In the genomic region with DNA sequence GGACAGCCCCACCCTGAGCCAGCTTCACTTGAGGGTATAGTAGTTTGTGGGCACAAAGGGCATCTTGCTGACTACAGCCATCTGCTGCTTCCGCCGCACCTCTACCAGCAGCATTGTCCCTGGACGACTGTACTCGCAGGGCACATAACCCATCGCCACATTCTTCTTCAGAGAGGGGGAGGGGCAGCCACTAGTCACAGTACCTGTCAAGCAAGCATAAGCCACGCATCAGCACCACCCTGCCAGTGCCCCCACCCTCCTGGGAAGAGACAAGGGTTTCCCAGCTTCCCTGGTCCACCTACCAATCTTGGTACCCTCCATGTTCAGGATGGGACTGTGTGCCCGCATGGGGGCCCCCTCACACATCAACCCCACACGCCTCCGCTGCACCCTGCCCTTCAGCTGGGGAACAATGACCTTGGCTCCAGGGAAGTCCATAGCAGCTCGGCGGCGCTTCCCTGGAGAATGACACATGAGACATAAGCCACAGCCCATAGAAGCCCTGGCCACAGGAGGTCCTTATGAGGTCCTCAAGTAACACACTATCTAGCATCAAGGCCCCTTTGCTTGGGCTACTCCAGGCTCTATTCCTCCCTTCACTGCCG, we compare ENCODE assay signal across 1 cellular context.
TF ChIP-seq lines count a peak whose summit lies in the region.

No MANE protein-coding gene starts in this region.

TF ChIP-seq in HepG2, 621 proteins besides CTCF, POLR2A, EP300 and RAD21:
- TF ChIP-seq AGO2 (optimal IDR thresholded peaks at IDR 0.05; ENCODE audit: low read depth, low read length), result peak; percentile 46
- TF ChIP-seq GPN1 (CRISPR knock-in tag; IDR thresholded peaks at IDR 0.05; ENCODE audit: borderline replicate concordance), result no peak
- TF ChIP-seq ZNF264 (CRISPR knock-in tag; IDR thresholded peaks at IDR 0.05), result no peak
- TF ChIP-seq ZNF768 (CRISPR knock-in tag; IDR thresholded peaks at IDR 0.05), result no peak
- no peak for TF ChIP-seq MYC (CRISPR knock-in tag; IDR thresholded peaks at IDR 0.05; ENCODE audit: borderline replicate concordance)
- TF ChIP-seq RNF2 (conservative IDR thresholded peaks at IDR 0.05; ENCODE audit: low read depth), result no peak
- TF ChIP-seq, protein P1, sequence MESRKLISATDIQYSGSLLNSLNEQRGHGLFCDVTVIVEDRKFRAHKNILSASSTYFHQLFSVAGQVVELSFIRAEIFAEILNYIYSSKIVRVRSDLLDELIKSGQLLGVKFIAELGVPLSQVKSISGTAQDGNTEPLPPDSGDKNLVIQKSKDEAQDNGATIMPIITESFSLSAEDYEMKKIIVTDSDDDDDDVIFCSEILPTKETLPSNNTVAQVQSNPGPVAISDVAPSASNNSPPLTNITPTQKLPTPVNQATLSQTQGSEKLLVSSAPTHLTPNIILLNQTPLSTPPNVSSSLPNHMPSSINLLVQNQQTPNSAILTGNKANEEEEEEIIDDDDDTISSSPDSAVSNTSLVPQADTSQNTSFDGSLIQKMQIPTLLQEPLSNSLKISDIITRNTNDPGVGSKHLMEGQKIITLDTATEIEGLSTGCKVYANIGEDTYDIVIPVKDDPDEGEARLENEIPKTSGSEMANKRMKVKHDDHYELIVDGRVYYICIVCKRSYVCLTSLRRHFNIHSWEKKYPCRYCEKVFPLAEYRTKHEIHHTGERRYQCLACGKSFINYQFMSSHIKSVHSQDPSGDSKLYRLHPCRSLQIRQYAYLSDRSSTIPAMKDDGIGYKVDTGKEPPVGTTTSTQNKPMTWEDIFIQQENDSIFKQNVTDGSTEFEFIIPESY (CRISPR knock-in tag; IDR thresholded peaks at IDR 0.05), result peak; percentile 22; the same call in 1 of the 2 replicates
- no peak for TF ChIP-seq ZNF232 (CRISPR knock-in tag; IDR thresholded peaks at IDR 0.05; ENCODE audit: borderline replicate concordance)
- TF ChIP-seq AKAP8 (CRISPR knock-in tag; IDR thresholded peaks at IDR 0.05), result 0 out of 2 replicates have a peak, but pooled peaks have one; percentile 35
- peak; percentile 14; the same call in 1 of the 2 replicates for TF ChIP-seq POLR2G (IDR thresholded peaks at IDR 0.05; ENCODE audit: low read depth, low read length)
- TF ChIP-seq KDM3A (CRISPR knock-in tag; IDR thresholded peaks at IDR 0.05; ENCODE audit: low read depth), result no peak
- no peak for TF ChIP-seq ZGPAT (CRISPR knock-in tag; IDR thresholded peaks at IDR 0.05)
- TF ChIP-seq ZNF430 (CRISPR knock-in tag; IDR thresholded peaks at IDR 0.05), result no peak
- no peak for TF ChIP-seq GMEB2 (CRISPR knock-in tag; IDR thresholded peaks at IDR 0.05; ENCODE audit: low read depth)
- TF ChIP-seq GABPB1 (CRISPR knock-in tag; IDR thresholded peaks at IDR 0.05), result no peak
- TF ChIP-seq MTA3 (CRISPR knock-in tag; IDR thresholded peaks at IDR 0.05), result no peak
- TF ChIP-seq ZBTB42 (CRISPR knock-in tag; IDR thresholded peaks at IDR 0.05), result no peak
- no peak for TF ChIP-seq POLR2AphosphoS5 (IDR thresholded peaks at IDR 0.05; ENCODE audit: low read depth, low read length)
- TF ChIP-seq E2F1 (CRISPR knock-in tag; IDR thresholded peaks at IDR 0.05), result no peak
- no peak for TF ChIP-seq ZNF136 (CRISPR knock-in tag; IDR thresholded peaks at IDR 0.05; ENCODE audit: low read depth)
- no peak for TF ChIP-seq DNMT1 (CRISPR knock-in tag; IDR thresholded peaks at IDR 0.05)
- no peak for TF ChIP-seq NR2F2 (IDR thresholded peaks at IDR 0.05; ENCODE audit: borderline replicate concordance, low read depth)
- peak; percentile 40; the same call in 1 of the 2 replicates for TF ChIP-seq ZNF281 (CRISPR knock-in tag; IDR thresholded peaks at IDR 0.05; ENCODE audit: borderline replicate concordance)
- TF ChIP-seq, protein P2, sequence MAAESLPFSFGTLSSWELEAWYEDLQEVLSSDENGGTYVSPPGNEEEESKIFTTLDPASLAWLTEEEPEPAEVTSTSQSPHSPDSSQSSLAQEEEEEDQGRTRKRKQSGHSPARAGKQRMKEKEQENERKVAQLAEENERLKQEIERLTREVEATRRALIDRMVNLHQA (CRISPR knock-in tag; IDR thresholded peaks at IDR 0.05), result no peak
- no peak for TF ChIP-seq ZNF441 (CRISPR knock-in tag; IDR thresholded peaks at IDR 0.05; ENCODE audit: borderline replicate concordance)
